21 cellular contexts compared by ENCODE assay signal in genomic region chr9:129958771-129959170, GRCh38.
DNase-seq lines count a peak whose midpoint lies in the region; ATAC-seq and TF ChIP-seq lines count a peak whose summit lies in the region.
"Had no signal": no experiment of that assay in that cellular context is flagged by ENCODE, and none has a peak within 500 bp of the region (broad histone marks: within the 10 kb centered on the region; RNA-seq: fewer than 3 reads in every experiment).

No MANE protein-coding gene starts in this region.

- no TSS peak for BruUV-seq in A673 (replicated peaks; lab: Mats Ljungman, UMichigan)

- peaks cover 44% of the 10 kb centered on the region for H3K4me1 ChIP-seq in A673 (ENCODE audit: insufficient read depth, low read length, poor library complexity, severe bottlenecking)

- no peaks in the 10 kb centered on the region for H3K9me3 ChIP-seq in A673 (ENCODE audit: low read depth, low read length, poor library complexity, severe bottlenecking)
- H3K9me3 ChIP-seq: neutrophil, thoracic aorta had no signal

- peak overlapping the region; percentile 64 for H3K27ac ChIP-seq in A673 (ENCODE audit: low read depth, low read length, poor library complexity, severe bottlenecking)
- H3K27ac ChIP-seq: neutrophil, thoracic aorta, VCaP had no signal

- TF ChIP-seq CTCF in A673 (conservative IDR thresholded peaks at IDR 0.05; ENCODE audit: low read depth, low read length) (no peak), CD14-positive monocyte (IDR thresholded peaks at IDR 0.05) (no peak)

- H3K36me3 ChIP-seq in A673 (ENCODE audit: insufficient read depth, low read length, poor library complexity, severe bottlenecking), result peaks cover 58% of the 10 kb centered on the region

- H3K27ac Mint-ChIP-seq in CD14-positive monocyte, result peak overlapping the region; percentile 81 to 92 (median 89)
- peak overlapping the region; percentile 25 for H3K27ac Mint-ChIP-seq in activated CD8-positive, alpha-beta T cell treated with anti-CD3 and anti-CD28 coated beads, Interleukin-2, amount 10 ng/mL, durations not matched to agents 7 days and 5 days

- H3K4me1 Mint-ChIP-seq in CD14-positive monocyte, result peaks cover 74% of the 10 kb centered on the region
- peaks cover 67% of the 10 kb centered on the region for H3K4me1 Mint-ChIP-seq in activated CD8-positive, alpha-beta T cell treated with anti-CD3 and anti-CD28 coated beads, Interleukin-2, amount 10 ng/mL, durations not matched to agents 7 days and 5 days (ENCODE audit: low read depth)

- H3K27me3 ChIP-seq in A673 (replicated peaks; ENCODE audit: insufficient read depth, low read depth, low read length, poor library complexity), result no peaks in the 10 kb centered on the region
- H3K27me3 ChIP-seq: neutrophil had no signal

- H3K4me3 ChIP-seq in A673 (ENCODE audit: low read depth, low read length, poor library complexity, severe bottlenecking), result no peak overlapping the region
- H3K4me3 ChIP-seq: thoracic aorta had no signal

- H3K36me3 Mint-ChIP-seq in CD14-positive monocyte, result peaks cover 33 to 41% of the 10 kb centered on the region in 2 donors
- peaks cover 72% of the 10 kb centered on the region for H3K36me3 Mint-ChIP-seq in activated CD8-positive, alpha-beta T cell treated with anti-CD3 and anti-CD28 coated beads, Interleukin-2, amount 10 ng/mL, durations not matched to agents 7 days and 5 days (ENCODE audit: low read depth)

- H3K4me3 Mint-ChIP-seq in CD14-positive monocyte, result no peak overlapping the region
- H3K4me3 Mint-ChIP-seq in activated CD8-positive, alpha-beta T cell treated with anti-CD3 and anti-CD28 coated beads, Interleukin-2, amount 10 ng/mL, durations not matched to agents 7 days and 5 days, result no peak overlapping the region

- DNase-seq in A673 (ENCODE audit: low spot score), result no peak
- DNase-seq in CD14-positive monocyte (ENCODE audit: low spot score), result peak; percentile 58
- DNase-seq in activated CD8-positive, alpha-beta T cell treated with anti-CD3 and anti-CD28 coated beads, Interleukin-2, amount 10 ng/mL, durations not matched to agents 7 days and 5 days, result no peak
- peak; percentile 22 for DNase-seq in left lobe of liver (ENCODE audit: low spot score)
- DNase-seq in middle frontal gyrus (ENCODE audit: extremely low spot score, low spot score), result no peak
- DNase-seq: Calu3; central memory CD4-positive, alpha-beta T cell; effector CD4-positive, alpha-beta T cell; EL; NCI-H1417; NCI-H526; OCI-M1; SHP77 treated with DMSO at 0.1 percent for 48 hours; T-helper 1 cell had no signal

- H3K27me3 Mint-ChIP-seq in CD14-positive monocyte (ENCODE audit: low read depth in 3 of 3), result peaks cover 0 to 2% (median 0%) of the 10 kb centered on the region in 3 donors
- no peaks in the 10 kb centered on the region for H3K27me3 Mint-ChIP-seq in activated CD8-positive, alpha-beta T cell treated with anti-CD3 and anti-CD28 coated beads, Interleukin-2, amount 10 ng/mL, durations not matched to agents 7 days and 5 days (ENCODE audit: low read depth)

- CTCF ChIA-PET in A673 (lab: Charles Lee), result no interaction called here
- CTCF ChIA-PET in activated CD8-positive, alpha-beta T cell treated with anti-CD3 and anti-CD28 coated beads, Interleukin-2, amount 10 ng/mL, durations not matched to agents 7 days and 5 days (lab: Charles Lee), result interaction anchor here (0.8 to 1.0 kb wide), 4 partner anchors 14 to 110 kb away, joined by 3 read pairs; no protein-coding TSS in a partner anchor

- no peak for ATAC-seq in activated CD8-positive, alpha-beta T cell treated with anti-CD3 and anti-CD28 coated beads, Interleukin-2, amount 10 ng/mL, durations not matched to agents 7 days and 5 days
- no peak for ATAC-seq in left lobe of liver
- ATAC-seq in GM21529 (IDR thresholded peaks at IDR 0.05; ENCODE audit: unreplicated experiment), result no peak
- ATAC-seq in HG03175 (IDR thresholded peaks at IDR 0.05; ENCODE audit: unreplicated experiment), result no peak
- ATAC-seq: esophagus mucosa had no signal

- no peaks in the 10 kb centered on the region for H3K9me3 Mint-ChIP-seq in CD14-positive monocyte
- no peaks in the 10 kb centered on the region for H3K9me3 Mint-ChIP-seq in activated CD8-positive, alpha-beta T cell treated with anti-CD3 and anti-CD28 coated beads, Interleukin-2, amount 10 ng/mL, durations not matched to agents 7 days and 5 days (ENCODE audit: insufficient read depth)
- H3K9me3 Mint-ChIP-seq: activated T-helper 2 cell treated with anti-CD3 and anti-CD28 coated beads, Interferon-gamma antibody, Interleukin-2, Interleukin-4, amounts not matched to agents 10 μg/mL and 5 μg/mL and 100 μg/mL, durations not matched to agents 14 hours and 24 hours and 36 hours had no signal

- POLR2A ChIA-PET in A673 (lab: Charles Lee; ENCODE audit: low non-redundant PET), result no interaction called here
- POLR2A ChIA-PET in activated CD8-positive, alpha-beta T cell treated with anti-CD3 and anti-CD28 coated beads, Interleukin-2, amount 10 ng/mL, durations not matched to agents 7 days and 5 days (lab: Charles Lee), result interaction anchor here (1.2 to 3.6 kb wide), 3 partner anchors 16 to 71 kb away, joined by 3 to 31 read pairs (median 4); no protein-coding TSS in a partner anchor

- intact Hi-C loops in A673 (cut with micrococcal nuclease; ENCODE audit: unreplicated experiment), result no loop called here
- intact Hi-C loops in CD14-positive monocyte (cut with micrococcal nuclease), result no loop called here

Comparison
In these comparisons a context has a peak if more than half of its experiments do, and no peak if none do; other contexts are left out.
1. DNase-seq: peak in CD14-positive monocyte (single experiment) and left lobe of liver (single experiment); none in A673 (single experiment), activated CD8-positive, alpha-beta T cell treated with anti-CD3 and anti-CD28 coated beads, Interleukin-2, amount 10 ng/mL, durations not matched to agents 7 days and 5 days (single experiment) and middle frontal gyrus (single experiment).